Comparison of ENCODE assay signal across 9 cellular contexts in the genomic region with DNA sequence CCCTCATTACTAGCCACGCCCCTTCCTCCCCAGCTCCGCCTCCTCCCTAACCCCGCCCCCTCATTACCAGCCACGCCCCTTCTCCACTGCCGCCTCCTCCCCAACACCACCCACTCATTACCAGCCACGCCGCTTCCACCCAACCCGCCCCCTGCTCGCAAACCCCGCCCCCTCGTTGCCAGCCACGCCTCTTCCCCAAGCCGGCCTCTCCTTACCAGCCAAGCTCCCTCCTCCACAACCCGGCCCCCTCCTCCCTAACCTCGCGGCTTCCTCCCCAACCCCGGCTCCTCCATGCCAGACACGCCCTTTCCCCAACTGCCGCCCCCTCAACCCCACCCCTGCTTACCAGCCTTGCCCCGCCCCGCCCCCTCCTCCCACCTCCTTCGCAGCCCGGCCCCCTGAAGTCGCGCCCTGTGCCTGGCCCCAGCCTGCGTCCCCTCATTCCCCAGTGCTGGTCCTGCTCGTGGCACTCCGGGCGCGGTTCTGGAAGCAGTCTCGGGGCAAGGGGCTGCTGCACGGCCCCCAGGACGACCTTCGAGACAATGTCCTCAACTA. TPM values are rescaled to one million over a fixed set of nuclear protein-coding genes. Genes with fewer than 3 reads are reported as not detected.
DNase-seq lines count a peak whose midpoint lies in the region; ATAC-seq, FAIRE-seq and TF ChIP-seq lines count a peak whose summit lies in the region.
"Had no signal": no experiment of that assay in that cellular context is flagged by ENCODE, and none has a peak within 500 bp of the region (broad histone marks: within the 10 kb centered on the region; RNA-seq: fewer than 3 reads in every experiment).

No MANE protein-coding gene starts in this region.

- no peak overlapping the region for H3K9ac ChIP-seq in kidney (ENCODE audit: low read length in 2 of 2)

- H3K9me3 ChIP-seq in kidney (ENCODE audit: control insufficient read depth in 1 of 2, low read length in 2 of 2) = no peaks in the 10 kb centered on the region

- no peaks in the 10 kb centered on the region for H3K4me1 Mint-ChIP-seq in activated naive CD8-positive, alpha-beta T cell treated with anti-CD3 and anti-CD28 coated beads for 36 hours

- H3K9me3 Mint-ChIP-seq in activated naive CD8-positive, alpha-beta T cell treated with anti-CD3 and anti-CD28 coated beads for 36 hours = no peaks in the 10 kb centered on the region

- TF ChIP-seq CTCF in GM13976 (IDR thresholded peaks at IDR 0.05; ENCODE audit: borderline replicate concordance, control extremely low read depth, extremely low read depth, insufficient read depth, missing control alignments) (no peak), kidney (IDR thresholded peaks at IDR 0.05; ENCODE audit: borderline replicate concordance, extremely low read depth, insufficient read depth) (no peak)

- no peaks in the 10 kb centered on the region for H3K36me3 ChIP-seq in kidney (ENCODE audit: control insufficient read depth in 1 of 2, insufficient read depth in 2 of 2, low read length in 2 of 2)

- H3K4me3 ChIP-seq in kidney (ENCODE audit: low read length in 2 of 2) = no peak overlapping the region

- peaks cover 0 to 8% of the 10 kb centered on the region in 2 donors for H3K4me1 ChIP-seq in kidney (ENCODE audit: control insufficient read depth in 1 of 2, insufficient read depth in 1 of 2, low read depth in 1 of 2, low read length in 2 of 2)

- in situ Hi-C loops in GM13976 (cut with MboI; ENCODE audit: low sequenced_read_pairs, unreplicated experiment) = no loop called here

- H3K36me3 Mint-ChIP-seq in activated naive CD8-positive, alpha-beta T cell treated with anti-CD3 and anti-CD28 coated beads for 36 hours = no peaks in the 10 kb centered on the region

- H3K27ac ChIP-seq in kidney (ENCODE audit: low read depth in 2 of 2, low read length in 2 of 2) = no peak overlapping the region

- H3K4me3 Mint-ChIP-seq in activated naive CD8-positive, alpha-beta T cell treated with anti-CD3 and anti-CD28 coated beads for 36 hours = no peak overlapping the region

- no peaks in the 10 kb centered on the region for H3K27me3 Mint-ChIP-seq in activated naive CD8-positive, alpha-beta T cell treated with anti-CD3 and anti-CD28 coated beads for 36 hours

- H3K27ac Mint-ChIP-seq in activated naive CD8-positive, alpha-beta T cell treated with anti-CD3 and anti-CD28 coated beads for 36 hours = no peak overlapping the region

- no peak for ATAC-seq in GM21447 (IDR thresholded peaks at IDR 0.05; ENCODE audit: unreplicated experiment)

- FAIRE-seq in kidney (lab: Jason Lieb, UNC) = no peak
- FAIRE-seq: endometrium had no signal

- intact Hi-C loops in kidney (cut with DNase I) = no loop called here

- peak; percentile 87 for DNase-seq in GM13976 (ENCODE audit: low spot score)
- peak; percentile 26 for DNase-seq in NCI-H226
- DNase-seq in activated naive CD8-positive, alpha-beta T cell treated with anti-CD3 and anti-CD28 coated beads for 36 hours = peak; percentile 58
- peak; percentile 95 for DNase-seq in kidney
- no peak for DNase-seq in glomerular visceral epithelial cell (ENCODE audit: extremely low spot score)
- DNase-seq in midbrain (lab: John Stamatoyannopoulos, UW) = no peak

RNA-seq across cellular contexts. Expression of gene SLC22A31, which starts 7.2 kb away (rescaled TPM):
- not detected for total RNA-seq in activated naive CD8-positive, alpha-beta T cell treated with anti-CD3 and anti-CD28 coated beads for 36 hours
- total RNA-seq in kidney = 1.8 TPM
- polyA plus RNA-seq in kidney (ENCODE audit: insufficient read depth, low read depth, low replicate concordance) = 0.47 TPM
- total RNA-seq: NCI-H460 had no signal

RNA-seq across cellular contexts. Expression of gene CDH15, which starts 21.6 kb away (rescaled TPM):
- total RNA-seq in activated naive CD8-positive, alpha-beta T cell treated with anti-CD3 and anti-CD28 coated beads for 36 hours = not detected
- total RNA-seq in kidney = 0.31 TPM
- 0.22 TPM for polyA plus RNA-seq in kidney (ENCODE audit: insufficient read depth, low read depth, low replicate concordance)

RNA-seq across cellular contexts. Expression of gene ZNF778, which starts 24.4 kb away (rescaled TPM):
- 1 to 10 TPM; 8.9 to 9.6 TPM for total RNA-seq in activated naive CD8-positive, alpha-beta T cell treated with anti-CD3 and anti-CD28 coated beads for 36 hours
- total RNA-seq in kidney = 12.7 TPM
- polyA plus RNA-seq in kidney (ENCODE audit: insufficient read depth, low read depth, low replicate concordance) = 2.2 TPM

Comparison
In these comparisons a context has a peak if more than half of its experiments do, and no peak if none do; other contexts are left out.
1. DNase-seq: peak in GM13976 (single experiment), NCI-H226 (single experiment), activated naive CD8-positive, alpha-beta T cell treated with anti-CD3 and anti-CD28 coated beads for 36 hours (single experiment) and kidney (single experiment); none in glomerular visceral epithelial cell (single experiment) and midbrain (single experiment).